ENCODE assay signal across 16 cellular contexts in the genomic region with DNA sequence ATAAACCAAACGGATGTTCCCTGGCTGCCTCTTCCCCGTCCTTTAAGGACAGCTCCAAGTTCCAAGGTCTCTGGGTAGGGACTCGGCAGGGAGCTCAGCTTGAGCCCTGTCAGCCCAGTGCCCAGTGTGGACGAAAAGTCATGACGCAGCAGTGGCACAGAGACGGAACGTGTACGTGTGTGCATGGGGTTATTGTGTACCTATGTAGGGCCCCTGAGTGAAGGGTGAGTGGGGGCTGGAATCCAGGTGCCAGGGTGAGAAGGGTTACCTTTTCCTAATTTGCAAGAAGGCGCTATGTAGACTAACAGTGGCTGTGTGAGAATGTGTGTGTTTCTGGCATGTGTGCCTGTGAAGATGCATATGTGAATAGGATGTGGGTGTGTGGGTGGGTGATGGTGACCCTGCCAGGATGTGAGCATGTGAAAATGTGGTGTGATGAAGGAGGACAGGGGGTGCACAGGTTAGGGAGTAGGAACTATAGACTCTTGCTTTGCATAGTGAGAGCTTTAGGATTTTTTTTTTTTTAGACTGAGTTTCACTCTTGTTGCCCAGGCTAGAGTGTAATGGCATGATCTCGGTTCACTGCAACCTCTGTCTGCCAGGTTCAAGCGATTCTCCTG. TPM values are rescaled to one million over a fixed set of nuclear protein-coding genes. Genes with fewer than 3 reads are reported as not detected.
DNase-seq lines count a peak whose midpoint lies in the region; ATAC-seq and TF ChIP-seq lines count a peak whose summit lies in the region.
"Had no signal": no experiment of that assay in that cellular context is flagged by ENCODE, and none has a peak within 500 bp of the region (broad histone marks: within the 10 kb centered on the region; RNA-seq: fewer than 3 reads in every experiment).

No MANE protein-coding gene starts in this region.

- TF ChIP-seq CTCF in suprapubic skin (IDR thresholded peaks at IDR 0.05) (no peak), brain microvascular endothelial cell (IDR thresholded peaks at IDR 0.05; ENCODE audit: low read depth, low read length, missing control alignments) (no peak)

- H3K27me3 ChIP-seq in suprapubic skin = no peaks in the 10 kb centered on the region
- H3K27me3 ChIP-seq in brain microvascular endothelial cell (replicated peaks) = no peaks in the 10 kb centered on the region

- H3K36me3 Mint-ChIP-seq in activated T-cell treated with anti-CD3 and anti-CD28 coated beads, Interleukin-2, amount 50 U/mL, for 24 hours (ENCODE audit: low read depth) = no peaks in the 10 kb centered on the region
- no peaks in the 10 kb centered on the region for H3K36me3 Mint-ChIP-seq in activated naive CD4-positive, alpha-beta T cell treated with anti-CD3 and anti-CD28 coated beads, Interleukin-2, amount 50 U/mL, for 72 hours
- no peaks in the 10 kb centered on the region for H3K36me3 Mint-ChIP-seq in stimulated activated naive CD8-positive, alpha-beta T cell treated with anti-CD3 and anti-CD28 coated beads, Interleukin-15, Interleukin-2, amounts not matched to agents 100 ng/mL and 50 ng/mL, for 24 hours (ENCODE audit: low read depth)
- H3K36me3 Mint-ChIP-seq: type B pancreatic cell had no signal

- H3K4me3 ChIP-seq in suprapubic skin (no peak overlapping the region), brain microvascular endothelial cell (ENCODE audit: low read depth, low read length) (no peak overlapping the region)

- H3K9me3 Mint-ChIP-seq in activated T-cell treated with anti-CD3 and anti-CD28 coated beads, Interleukin-2, amount 50 U/mL, for 24 hours = no peaks in the 10 kb centered on the region
- H3K9me3 Mint-ChIP-seq in activated naive CD4-positive, alpha-beta T cell treated with anti-CD3 and anti-CD28 coated beads, Interleukin-2, amount 50 U/mL, for 72 hours = no peaks in the 10 kb centered on the region
- H3K9me3 Mint-ChIP-seq in stimulated activated naive CD8-positive, alpha-beta T cell treated with anti-CD3 and anti-CD28 coated beads, Interleukin-15, Interleukin-2, amounts not matched to agents 100 ng/mL and 50 ng/mL, for 24 hours = no peaks in the 10 kb centered on the region
- H3K9me3 Mint-ChIP-seq: type B pancreatic cell had no signal

- no peak overlapping the region for H3K4me3 Mint-ChIP-seq in activated T-cell treated with anti-CD3 and anti-CD28 coated beads, Interleukin-2, amount 50 U/mL, for 24 hours
- no peak overlapping the region for H3K4me3 Mint-ChIP-seq in stimulated activated naive CD8-positive, alpha-beta T cell treated with anti-CD3 and anti-CD28 coated beads, Interleukin-15, Interleukin-2, amounts not matched to agents 100 ng/mL and 50 ng/mL, for 24 hours
- H3K4me3 Mint-ChIP-seq: type B pancreatic cell had no signal

- TF ChIP-seq EP300 in suprapubic skin (IDR thresholded peaks at IDR 0.05) = no peak

- peak; percentile 44 for DNase-seq in activated T-cell treated with anti-CD3 and anti-CD28 coated beads, Interleukin-2, amount 50 U/mL, for 24 hours
- no peak for DNase-seq in activated T-cell treated with anti-CD3 and anti-CD28 coated beads, Interleukin-2, amount 50 U/mL, for 1 hour
- DNase-seq in activated naive CD4-positive, alpha-beta T cell treated with anti-CD3 and anti-CD28 coated beads, Interleukin-2, amount 50 U/mL, for 72 hours (ENCODE audit: low spot score in 2 of 2) = no peak
- no peak for DNase-seq in suprapubic skin (ENCODE audit: low spot score in 2 of 2)
- no peak for DNase-seq in brain microvascular endothelial cell
- DNase-seq: dermis blood vessel endothelial cell, DMS53, NCI-H146, SIG-M5 had no signal

- H3K27ac Mint-ChIP-seq in activated T-cell treated with anti-CD3 and anti-CD28 coated beads, Interleukin-2, amount 50 U/mL, for 24 hours = peak overlapping the region; percentile 64
- H3K27ac Mint-ChIP-seq in activated naive CD4-positive, alpha-beta T cell treated with anti-CD3 and anti-CD28 coated beads, Interleukin-2, amount 50 U/mL, for 72 hours = no peak overlapping the region
- H3K27ac Mint-ChIP-seq in stimulated activated naive CD8-positive, alpha-beta T cell treated with anti-CD3 and anti-CD28 coated beads, Interleukin-15, Interleukin-2, amounts not matched to agents 100 ng/mL and 50 ng/mL, for 24 hours = peak overlapping the region; percentile 2
- H3K27ac Mint-ChIP-seq: type B pancreatic cell had no signal

- no peaks in the 10 kb centered on the region for H3K9me3 ChIP-seq in suprapubic skin

- peaks cover 23% of the 10 kb centered on the region for H3K4me1 Mint-ChIP-seq in activated T-cell treated with anti-CD3 and anti-CD28 coated beads, Interleukin-2, amount 50 U/mL, for 24 hours (ENCODE audit: low read depth)
- peaks cover 23% of the 10 kb centered on the region for H3K4me1 Mint-ChIP-seq in stimulated activated naive CD8-positive, alpha-beta T cell treated with anti-CD3 and anti-CD28 coated beads, Interleukin-15, Interleukin-2, amounts not matched to agents 100 ng/mL and 50 ng/mL, for 24 hours (ENCODE audit: low read depth)

- TF ChIP-seq POLR2A in suprapubic skin (IDR thresholded peaks at IDR 0.05) = no peak

- peak; percentile 47 for ATAC-seq in HG02884 (IDR thresholded peaks at IDR 0.05; ENCODE audit: unreplicated experiment)
- peak; percentile 79 to 89 for ATAC-seq in activated naive CD4-positive, alpha-beta T cell treated with anti-CD3 and anti-CD28 coated beads, Interleukin-2, amount 50 U/mL, for 72 hours
- no peak for ATAC-seq in HG03571 (IDR thresholded peaks at IDR 0.05; ENCODE audit: unreplicated experiment)
- ATAC-seq: HepG2 had no signal

- H3K27ac ChIP-seq in suprapubic skin (no peak overlapping the region), brain microvascular endothelial cell (no peak overlapping the region)
- H3K27ac ChIP-seq: VCaP had no signal

- H3K36me3 ChIP-seq in suprapubic skin = no peaks in the 10 kb centered on the region
- no peaks in the 10 kb centered on the region for H3K36me3 ChIP-seq in brain microvascular endothelial cell (replicated peaks)

- no peaks in the 10 kb centered on the region for H3K27me3 Mint-ChIP-seq in activated T-cell treated with anti-CD3 and anti-CD28 coated beads, Interleukin-2, amount 50 U/mL, for 24 hours
- H3K27me3 Mint-ChIP-seq in stimulated activated naive CD8-positive, alpha-beta T cell treated with anti-CD3 and anti-CD28 coated beads, Interleukin-15, Interleukin-2, amounts not matched to agents 100 ng/mL and 50 ng/mL, for 24 hours = no peaks in the 10 kb centered on the region

- H3K4me1 ChIP-seq in suprapubic skin = no peaks in the 10 kb centered on the region

- WGBS in suprapubic skin = 84% methylated on average over 11 of the region's 11 CpGs

- in situ Hi-C loops in brain microvascular endothelial cell (cut with HindIII; ENCODE audit: low pct_ligation_motif_present, low sequenced_read_pairs) = no loop called here

RNA-seq across cellular contexts. Expression of a gene that starts 6.0 kb away (rescaled TPM):
- under 1 TPM in 1 of 2 donors, not detected in 1; 0.10 TPM for total RNA-seq in activated naive CD4-positive, alpha-beta T cell treated with anti-CD3 and anti-CD28 coated beads, Interleukin-2, amount 50 U/mL, for 72 hours
- 1 to 10 TPM in 2 of 4 donors, under 1 TPM in 2; 0.45 to 4.5 (median 1.6) TPM for total RNA-seq in suprapubic skin

RNA-seq across cellular contexts. Expression of a gene that starts 31.4 kb away (rescaled TPM):
- total RNA-seq in activated naive CD4-positive, alpha-beta T cell treated with anti-CD3 and anti-CD28 coated beads, Interleukin-2, amount 50 U/mL, for 72 hours = 1 to 10 TPM in 1 of 2 donors, under 1 TPM in 1; 0.86 to 1.8 TPM
- under 1 TPM in 1 of 4 donors, not detected in 3; 0.30 TPM for total RNA-seq in suprapubic skin

RNA-seq across cellular contexts. Expression of a gene that starts 34.6 kb away (rescaled TPM):
- total RNA-seq in activated naive CD4-positive, alpha-beta T cell treated with anti-CD3 and anti-CD28 coated beads, Interleukin-2, amount 50 U/mL, for 72 hours = 10 to 100 TPM; 28.7 to 52.6 TPM
- total RNA-seq in suprapubic skin = 1 to 10 TPM; 1.5 to 7.9 (median 2.2) TPM
- total RNA-seq: HepG2 had no signal

RNA-seq across cellular contexts. Expression of a gene that starts 48.1 kb away (rescaled TPM):
- 1 to 10 TPM in 1 of 2 donors, not detected in 1; 1.0 TPM for total RNA-seq in activated naive CD4-positive, alpha-beta T cell treated with anti-CD3 and anti-CD28 coated beads, Interleukin-2, amount 50 U/mL, for 72 hours
- total RNA-seq in suprapubic skin = not detected
- total RNA-seq: dermis blood vessel endothelial cell, HepG2, mucosa of gallbladder had no signal

RNA-seq across cellular contexts. Expression of a gene that starts 53.7 kb away (rescaled TPM):
- total RNA-seq in activated naive CD4-positive, alpha-beta T cell treated with anti-CD3 and anti-CD28 coated beads, Interleukin-2, amount 50 U/mL, for 72 hours = 10 to 100 TPM; 21.9 to 45.2 TPM
- 10 to 100 TPM in 2 of 4 donors, 1 to 10 TPM in 2; 8.4 to 32.5 (median 14.9) TPM for total RNA-seq in suprapubic skin

Comparison
In these comparisons a context has a peak if more than half of its experiments do, and no peak if none do; other contexts are left out.
1. H3K27ac Mint-ChIP-seq: peak in activated T-cell treated with anti-CD3 and anti-CD28 coated beads, Interleukin-2, amount 50 U/mL, for 24 hours (single experiment) and stimulated activated naive CD8-positive, alpha-beta T cell treated with anti-CD3 and anti-CD28 coated beads, Interleukin-15, Interleukin-2, amounts not matched to agents 100 ng/mL and 50 ng/mL, for 24 hours (single experiment); none in activated naive CD4-positive, alpha-beta T cell treated with anti-CD3 and anti-CD28 coated beads, Interleukin-2, amount 50 U/mL, for 72 hours (0 of 2).